In the genomic region with DNA sequence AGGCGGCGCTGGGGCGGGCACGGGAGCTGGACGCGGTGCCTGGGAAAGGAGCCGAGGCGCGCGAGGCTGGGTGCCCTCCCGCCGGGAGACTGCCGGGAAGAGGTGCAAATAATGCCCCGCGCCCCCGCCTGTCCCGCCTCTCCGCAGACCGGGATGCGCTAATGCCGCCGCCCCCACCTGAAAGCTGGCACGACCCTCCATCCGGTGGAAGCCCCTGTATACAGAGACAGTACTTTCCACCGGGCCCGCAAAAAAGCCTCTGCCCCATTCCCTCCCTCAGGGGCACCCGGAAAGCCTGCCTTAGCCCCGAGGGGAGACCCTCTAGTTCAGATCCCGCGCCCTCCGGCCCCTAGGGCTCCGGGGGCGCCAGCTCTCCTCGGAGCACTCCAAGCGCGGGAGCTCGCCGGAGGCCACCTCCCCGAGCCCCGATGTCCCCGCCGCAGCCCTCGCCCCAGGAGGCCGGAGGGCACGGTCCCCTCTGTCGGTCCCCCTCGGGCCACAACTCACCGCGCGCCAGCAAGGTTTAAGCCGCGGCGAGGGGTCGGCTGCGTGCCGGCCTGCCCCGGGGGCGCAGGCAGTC, we compare ENCODE assay signal across 8 cellular contexts. TPM values are rescaled to one million over a fixed set of nuclear protein-coding genes. Genes with fewer than 3 reads are reported as not detected.
A peak's percentile ranks its signal among the peaks of the same experiment; 100 is the strongest.
DNase-seq lines count a peak whose midpoint lies in the region; ATAC-seq and TF ChIP-seq lines count a peak whose summit lies in the region.
"Had no signal": no experiment of that assay in that cellular context is flagged by ENCODE, and none has a peak within 500 bp of the region (broad histone marks: within the 10 kb centered on the region; RNA-seq: fewer than 3 reads in every experiment).

No MANE protein-coding gene starts in this region.

- H3K4me1 ChIP-seq in PC-3 (ENCODE audit: insufficient read depth, low read length) = no peaks in the 10 kb centered on the region
- peaks cover 21 to 40% (median 28%) of the 10 kb centered on the region in 3 donors for H3K4me1 ChIP-seq in esophagus squamous epithelium
- H3K4me1 ChIP-seq in sigmoid colon = peaks cover 0 to 38% (median 33%) of the 10 kb centered on the region in 4 donors

- no peaks in the 10 kb centered on the region for H3K9me3 ChIP-seq in PC-3 (ENCODE audit: low read length)
- H3K9me3 ChIP-seq in esophagus squamous epithelium = no peaks in the 10 kb centered on the region
- no peaks in the 10 kb centered on the region for H3K9me3 ChIP-seq in sigmoid colon

- H3K4me2 ChIP-seq in PC-3 (ENCODE audit: low read length) = peak overlapping the region; percentile 53; the same call in 1 of the 2 replicates

- TF ChIP-seq POLR2A in esophagus squamous epithelium (IDR thresholded peaks at IDR 0.05) = no peak
- no peak for TF ChIP-seq POLR2A in sigmoid colon (IDR thresholded peaks at IDR 0.05)

- H3K9me2 ChIP-seq in PC-3 (replicated peaks; ENCODE audit: low read length) = no peaks in the 10 kb centered on the region

- no peaks in the 10 kb centered on the region for H3K36me3 ChIP-seq in PC-3 (ENCODE audit: low read depth, low read length)
- no peaks in the 10 kb centered on the region for H3K36me3 ChIP-seq in esophagus squamous epithelium
- no peaks in the 10 kb centered on the region for H3K36me3 ChIP-seq in sigmoid colon

- CTCF ChIA-PET in PC-3 (lab: Charles Lee) = interaction anchor here (0.6 kb wide), 1 partner anchor 612 kb away, joined by 3 read pairs; no protein-coding TSS in a partner anchor

- H3K27ac ChIP-seq in PC-3 (ENCODE audit: low read length) (no peak overlapping the region), esophagus squamous epithelium (no peak overlapping the region), sigmoid colon (no peak overlapping the region)

- ATAC-seq in PC-3 (no peak), HG02678 (IDR thresholded peaks at IDR 0.05; ENCODE audit: unreplicated experiment) (no peak)

- 0% methylated on average over 1 to 2 of the region's 58 CpGs for WGBS in esophagus squamous epithelium, 2 donors
- 2% methylated on average over 58 of the region's 58 CpGs for WGBS in sigmoid colon, 2 donors

- TF ChIP-seq EP300 in sigmoid colon (IDR thresholded peaks at IDR 0.05) = no peak

- no peaks in the 10 kb centered on the region for H3K79me2 ChIP-seq in PC-3 (ENCODE audit: low read length)

- H2AFZ ChIP-seq in PC-3 (ENCODE audit: low read length) = no peak overlapping the region

- no peaks in the 10 kb centered on the region for H4K20me1 ChIP-seq in PC-3 (ENCODE audit: low read length)

- H3K4me3 ChIP-seq in PC-3 (ENCODE audit: low read length) (0 out of 2 replicates have a peak overlapping the region, but pooled peaks have one; percentile 27), esophagus squamous epithelium (peak overlapping the region; percentile 21 to 65 (median 38)), sigmoid colon (peak overlapping the region in 3 of 4 donors; percentile 33 to 44 (median 42))

- POLR2A ChIA-PET in PC-3 (lab: Charles Lee; ENCODE audit: unreplicated experiment) = no interaction called here

- H3K9ac ChIP-seq in PC-3 (ENCODE audit: low read length) = no peak overlapping the region

- TF ChIP-seq CTCF in PC-3 (conservative IDR thresholded peaks at IDR 0.05; ENCODE audit: low read depth, low read length) (no peak), esophagus squamous epithelium (IDR thresholded peaks at IDR 0.05) (no peak), sigmoid colon (IDR thresholded peaks at IDR 0.05) (no peak)

- intact Hi-C loops in PC-3 (cut with micrococcal nuclease) = no loop called here
- intact Hi-C loops in esophagus squamous epithelium (cut with DNase I) = loop anchor here (10.0 kb wide), 1 partner anchor 90 kb away; no protein-coding TSS in a partner anchor
- intact Hi-C loops in sigmoid colon (cut with DNase I) = no loop called here

- H3K27me3 ChIP-seq in PC-3 (ENCODE audit: low read length) (peaks cover 43% of the 10 kb centered on the region), esophagus squamous epithelium (peaks cover 21 to 96% (median 34%) of the 10 kb centered on the region in 4 donors), sigmoid colon (peaks cover 58 to 89% (median 66%) of the 10 kb centered on the region in 3 donors)

- no peaks in the 10 kb centered on the region for H3F3A ChIP-seq in PC-3 (ENCODE audit: low read length, unreplicated experiment)

- no TSS peak for BruUV-seq in PC-3 (replicated peaks; lab: Mats Ljungman, UMichigan)

- DNase-seq in D341Med (ENCODE audit: low spot score) (peak; percentile 63), PC-3 (no peak), esophagus squamous epithelium (lab: John Stamatoyannopoulos, UW) (no peak), sigmoid colon (no peak), SIG-M5 (lab: John Stamatoyannopoulos, UW) (no peak), HPDE6-E6E7 (ENCODE audit: extremely low spot score) (no peak)
- DNase-seq: occipital lobe had no signal

RNA-seq across cellular contexts. Expression of a gene that starts 1.2 kb away (rescaled TPM):
- total RNA-seq in PC-3 (2014; rRNA removed) (not detected in 2 replicates), esophagus squamous epithelium (not detected), sigmoid colon (under 1 TPM in 1 of 4 donors, not detected in 3; 0.14 TPM)
- under 1 TPM in 1 of 3 donors, not detected in 2; 0.07 TPM for polyA plus RNA-seq in sigmoid colon
